ENCODE assay signal across 8 cellular contexts in genomic region chr2:86199834-86200177, GRCh38. TPM values are rescaled to one million over a fixed set of nuclear protein-coding genes. Genes with fewer than 3 reads are reported as not detected.
DNase-seq lines count a peak whose midpoint lies in the region; ATAC-seq and TF ChIP-seq lines count a peak whose summit lies in the region.

No MANE protein-coding gene starts in this region.

- H3K4me1 ChIP-seq in ES-I3 (ENCODE audit: insufficient read depth, low read length), result peaks cover 13% of the 10 kb centered on the region
- H3K4me1 ChIP-seq in Peyer's patch, result peaks cover 0 to 19% (median 2%) of the 10 kb centered on the region in 4 donors
- peaks cover 39 to 51% (median 42%) of the 10 kb centered on the region in 4 donors for H3K4me1 ChIP-seq in esophagus muscularis mucosa

- no peak for TF ChIP-seq CTCF in Peyer's patch (IDR thresholded peaks at IDR 0.05)
- TF ChIP-seq CTCF in esophagus muscularis mucosa (IDR thresholded peaks at IDR 0.05), result no peak
- no peak for TF ChIP-seq CTCF in progenitor cell of endocrine pancreas (IDR thresholded peaks at IDR 0.05; ENCODE audit: unreplicated experiment)

- H3K9me3 Mint-ChIP-seq in progenitor cell of endocrine pancreas (ENCODE audit: low read depth), result no peaks in the 10 kb centered on the region

- ATAC-seq in GM21723 (IDR thresholded peaks at IDR 0.05; ENCODE audit: unreplicated experiment) (no peak), HG03097 (IDR thresholded peaks at IDR 0.05; ENCODE audit: low FRiP score, unreplicated experiment) (no peak), GM21381 (IDR thresholded peaks at IDR 0.05; ENCODE audit: unreplicated experiment) (no peak)

- TF ChIP-seq EP300 in esophagus muscularis mucosa (IDR thresholded peaks at IDR 0.05), result no peak

- H3K27ac ChIP-seq in Peyer's patch (peak overlapping the region; percentile 66 to 80 (median 73)), esophagus muscularis mucosa (replicated peaks in 1 of 4) (peak overlapping the region; percentile 80 to 89 (median 85))

- TF ChIP-seq POLR2A in Peyer's patch (IDR thresholded peaks at IDR 0.05), result no peak
- no peak for TF ChIP-seq POLR2A in esophagus muscularis mucosa (IDR thresholded peaks at IDR 0.05; ENCODE audit: low read depth)

- peak overlapping the region; percentile 93 for H3K4me3 Mint-ChIP-seq in progenitor cell of endocrine pancreas (ENCODE audit: low read depth)

- H3K27me3 Mint-ChIP-seq in progenitor cell of endocrine pancreas, result no peaks in the 10 kb centered on the region

- DNase-seq in Peyer's patch (no peak), esophagus muscularis mucosa (ENCODE audit: extremely low spot score) (no peak), progenitor cell of endocrine pancreas (ENCODE audit: low spot score, unreplicated experiment) (no peak), NCI-H748 (lab: John Stamatoyannopoulos, UW; ENCODE audit: unreplicated experiment) (no peak)

- H3K27me3 ChIP-seq in Peyer's patch (no peaks in the 10 kb centered on the region), esophagus muscularis mucosa (no peaks in the 10 kb centered on the region)

- peaks cover 24% of the 10 kb centered on the region for H3K4me1 Mint-ChIP-seq in progenitor cell of endocrine pancreas (ENCODE audit: low read depth)

- intact Hi-C loops in esophagus muscularis mucosa (cut with DNase I), result loop anchor here (5.0 kb wide), 2 partner anchors 242 to 422 kb away; partner anchors contain the start of genes KDM3A and RNF103

- 2% methylated on average over 8 of the region's 8 CpGs for WGBS in esophagus muscularis mucosa

- no peaks in the 10 kb centered on the region for H3K36me3 Mint-ChIP-seq in progenitor cell of endocrine pancreas (ENCODE audit: insufficient read depth)

- peak overlapping the region; percentile 98 for H3K9ac ChIP-seq in ES-I3 (ENCODE audit: low read depth, low read length)

- H3K36me3 ChIP-seq in ES-I3 (ENCODE audit: insufficient read depth, low read length) (no peaks in the 10 kb centered on the region), Peyer's patch (no peaks in the 10 kb centered on the region), esophagus muscularis mucosa (no peaks in the 10 kb centered on the region)

- H3K9me3 ChIP-seq in ES-I3 (ENCODE audit: control insufficient read depth, insufficient read depth, low read length) (no peaks in the 10 kb centered on the region), Peyer's patch (no peaks in the 10 kb centered on the region), esophagus muscularis mucosa (no peaks in the 10 kb centered on the region)

- H3K27ac Mint-ChIP-seq in progenitor cell of endocrine pancreas, result peak overlapping the region; percentile 95

- H3K4me3 ChIP-seq in Peyer's patch (peak overlapping the region; percentile 57 to 75 (median 70)), esophagus muscularis mucosa (peak overlapping the region; percentile 61 to 86 (median 74))

RNA-seq across cellular contexts. Expression of gene MRPL35, which starts 0.5 kb away (rescaled TPM):
- total RNA-seq in Peyer's patch (10 to 100 TPM; 16.5 to 60.4 (median 33.8) TPM), esophagus muscularis mucosa (10 to 100 TPM; 28.0 to 37.8 (median 32.4) TPM), progenitor cell of endocrine pancreas (28.1 and 31.8 TPM in 2 replicates)

RNA-seq across cellular contexts. Expression of gene IMMT, which starts 4.5 kb away (rescaled TPM):
- total RNA-seq in Peyer's patch (100 to 1,000 TPM in 1 of 4 donors, 10 to 100 TPM in 3; 53.8 to 126 (median 67.6) TPM), esophagus muscularis mucosa (10 to 100 TPM; 53.5 to 68.1 (median 66.6) TPM), progenitor cell of endocrine pancreas (90.1 and 94.1 TPM in 2 replicates)
